In genomic region chr6:37298958-37299357, GRCh38 we compare ENCODE assay signal across 1 cellular context.
TF ChIP-seq lines count a peak whose summit lies in the region.

No MANE protein-coding gene starts in this region.

TF ChIP-seq in GM23338, 12 proteins besides CTCF, POLR2A, EP300 and RAD21 (continued from another document):
- TF ChIP-seq ZNF462 (CRISPR knock-in tag; IDR thresholded peaks at IDR 0.05) = no peak
- TF ChIP-seq EZH2 (IDR thresholded peaks at IDR 0.05; ENCODE audit: low read depth, unreplicated experiment) = no peak
TF ChIP-seq in GM23338: peak in this region for 0.
